In genomic region chr18:59988098-59988706, GRCh38 we compare ENCODE assay signal across 9 cellular contexts.
DNase-seq lines count a peak whose midpoint lies in the region; ATAC-seq, FAIRE-seq and TF ChIP-seq lines count a peak whose summit lies in the region.
"Had no signal": no experiment of that assay in that cellular context is flagged by ENCODE, and none has a peak within 500 bp of the region (broad histone marks: within the 10 kb centered on the region; RNA-seq: fewer than 3 reads in every experiment).

No MANE protein-coding gene starts in this region.

- H2AFZ ChIP-seq in Karpas-422 (ENCODE audit: low read length), result no peak overlapping the region
- H2AFZ ChIP-seq in K562 (ENCODE audit: low read depth, low read length), result no peak overlapping the region

- CTCF ChIA-PET in K562 (lab: Yijun Ruan, JAX; ENCODE audit: low intra/inter-chr PET ratio), result interaction anchor here (1.1 to 1.6 kb wide), 2 partner anchors 561 to 1514 kb away, joined by 3 to 8 read pairs; no protein-coding TSS in a partner anchor

- no peak overlapping the region for H3K4me3 ChIP-seq in GM12864 (ENCODE audit: low read depth, low read length)
- no peak overlapping the region for H3K4me3 ChIP-seq in Karpas-422 (ENCODE audit: low read length)
- H3K4me3 ChIP-seq in SK-N-MC, result no peak overlapping the region
- H3K4me3 ChIP-seq in K562, result no peak overlapping the region

- H4K20me1 ChIP-seq in Karpas-422 (ENCODE audit: insufficient read depth, low read depth, low read length) (no peaks in the 10 kb centered on the region), K562 (replicated peaks; ENCODE audit: control insufficient read depth, insufficient read depth, low read length) (no peaks in the 10 kb centered on the region)

- DNase-seq in A172 (ENCODE audit: low spot score) (peak; percentile 6), GM12864 (ENCODE audit: low read depth) (no peak), Karpas-422 (peak; percentile 79), SK-N-MC (ENCODE audit: low read depth, low spot score) (peak; percentile 40), K562 (ENCODE audit: extremely low read depth in 1 of 4, low spot score in 3 of 4) (peak; percentile 21 to 52 (median 22)), kidney tubule cell (ENCODE audit: low spot score) (peak; percentile 69), GDM1 (lab: John Stamatoyannopoulos, UW) (no peak)
- DNase-seq in stimulated activated CD4-positive, alpha-beta T cell treated with anti-CD3 and anti-CD28 coated beads, Interleukin-4, amount 100 ng/mL, for 48 hours (ENCODE audit: low read depth in 2 of 2), result peak; percentile 19 to 21

- no peaks in the 10 kb centered on the region for H3K9me2 ChIP-seq in Karpas-422 (replicated peaks; ENCODE audit: insufficient read depth, low read length)

- no peak overlapping the region for H3K4me2 ChIP-seq in Karpas-422 (ENCODE audit: low read depth, low read length, poor library complexity, severe bottlenecking)
- no peak overlapping the region for H3K4me2 ChIP-seq in K562 (ENCODE audit: insufficient read depth, low read length)

- H3K27me3 ChIP-seq in Karpas-422 (ENCODE audit: low read length) (no peaks in the 10 kb centered on the region), K562 (ENCODE audit: control insufficient read depth in 2 of 2, insufficient read depth in 2 of 2, low read length in 2 of 2) (no peaks in the 10 kb centered on the region)

- H3K9me1 ChIP-seq in K562 (ENCODE audit: control insufficient read depth, insufficient read depth, low read length), result no peaks in the 10 kb centered on the region

- TF ChIP-seq CTCF in GM12864 (IDR thresholded peaks at IDR 0.05; ENCODE audit: low read depth, low read length, missing control alignments) (peak; percentile 77), K562 (IDR thresholded peaks at IDR 0.05 in 2 of 3, conservative IDR thresholded peaks at IDR 0.05 in 1 of 3; ENCODE audit: insufficient read depth in 2 of 3, low read depth in 1 of 3, low read length in 3 of 3) (peak; percentile 55 to 84 (median 64); a peak in 5 of 6 replicates)

- H3K9me3 ChIP-seq in Karpas-422 (ENCODE audit: low read length), result no peaks in the 10 kb centered on the region
- no peaks in the 10 kb centered on the region for H3K9me3 ChIP-seq in SK-N-MC (ENCODE audit: low read depth, low read length)
- no peaks in the 10 kb centered on the region for H3K9me3 ChIP-seq in K562 (replicated peaks; ENCODE audit: control insufficient read depth, insufficient read depth, low read depth, low read length)

- intact Hi-C loops in K562 (cut with micrococcal nuclease), result loop anchor here (2.0 to 5.0 kb wide), 3 partner anchors 151 to 1514 kb away; no protein-coding TSS in a partner anchor

- H3K4me1 ChIP-seq in Karpas-422 (ENCODE audit: low read length), result no peaks in the 10 kb centered on the region
- no peaks in the 10 kb centered on the region for H3K4me1 ChIP-seq in K562 (replicated peaks in 1 of 2; ENCODE audit: control insufficient read depth in 2 of 2, insufficient read depth in 2 of 2, low read length in 2 of 2)

- no peaks in the 10 kb centered on the region for H3K79me2 ChIP-seq in Karpas-422 (ENCODE audit: low read length)
- H3K79me2 ChIP-seq in K562 (ENCODE audit: control insufficient read depth, insufficient read depth, low read length), result no peaks in the 10 kb centered on the region

- ATAC-seq in K562, result 0 out of 3 replicates have a peak, but pooled peaks have one; percentile 52
- ATAC-seq: left colon had no signal

- POLR2A ChIA-PET in K562 (lab: Yijun Ruan, JAX), result no interaction called here

- no peak overlapping the region for H3K27ac ChIP-seq in Karpas-422 (ENCODE audit: low read length)
- no peak overlapping the region for H3K27ac ChIP-seq in SK-N-MC
- H3K27ac ChIP-seq in K562 (ENCODE audit: extremely low read depth, low read depth, low read length), result no peak overlapping the region

- no peaks in the 10 kb centered on the region for H3K36me3 ChIP-seq in Karpas-422 (ENCODE audit: insufficient read depth, low read length)
- H3K36me3 ChIP-seq in SK-N-MC (ENCODE audit: insufficient read depth, low read length), result no peaks in the 10 kb centered on the region
- no peaks in the 10 kb centered on the region for H3K36me3 ChIP-seq in K562 (ENCODE audit: control insufficient read depth, insufficient read depth, low read length)

- 13% methylated on average over 5 of the region's 5 CpGs for WGBS in K562 (ENCODE audit: insufficient coverage, low coverage, missing lambda C conversion rate)

- peak; percentile 85 to 90 for TF ChIP-seq RAD21 in K562 (CRISPR knock-in tag; conservative IDR thresholded peaks at IDR 0.05 in 1 of 2, IDR thresholded peaks at IDR 0.05 in 1 of 2)

- TF ChIP-seq POLR2A in K562 (conservative IDR thresholded peaks at IDR 0.05), result no peak

- in situ Hi-C loops in K562 (cut with MboI), result no loop called here

- BruUV-seq in K562 (replicated peaks; lab: Mats Ljungman, UMichigan), result no TSS peak

- no peak for TF ChIP-seq EP300 in K562 (IDR thresholded peaks at IDR 0.05; ENCODE audit: low read length)

- peak; percentile 44 for FAIRE-seq in K562 (lab: Jason Lieb, UNC)

- H3K9ac ChIP-seq in Karpas-422 (ENCODE audit: low read length), result no peak overlapping the region
- no peak overlapping the region for H3K9ac ChIP-seq in SK-N-MC (ENCODE audit: insufficient read length)
- no peak overlapping the region for H3K9ac ChIP-seq in K562 (ENCODE audit: insufficient read depth in 1 of 2, low read depth in 2 of 2, low read length in 2 of 2)

TF ChIP-seq in K562, 482 proteins besides CTCF, POLR2A, EP300 and RAD21:
- TF ChIP-seq CEBPG (CRISPR knock-in tag; IDR thresholded peaks at IDR 0.05) (no peak), CEBPG (tag; conservative IDR thresholded peaks at IDR 0.05 in 1 of 2, IDR thresholded peaks at IDR 0.05 in 1 of 2) (peak in 1 of 2 experiments; percentile 64; a peak in 2 of 4 replicates), ZSCAN32 (CRISPR knock-in tag; IDR thresholded peaks at IDR 0.05) (no peak), POLR2H (tag; IDR thresholded peaks at IDR 0.05; ENCODE audit: low read depth) (0 out of 2 replicates have a peak, but pooled peaks have one; percentile 24), SMC3 (conservative IDR thresholded peaks at IDR 0.05; ENCODE audit: insufficient read depth, low read depth, low read length) (peak; percentile 65)
- TF ChIP-seq, protein P1, sequence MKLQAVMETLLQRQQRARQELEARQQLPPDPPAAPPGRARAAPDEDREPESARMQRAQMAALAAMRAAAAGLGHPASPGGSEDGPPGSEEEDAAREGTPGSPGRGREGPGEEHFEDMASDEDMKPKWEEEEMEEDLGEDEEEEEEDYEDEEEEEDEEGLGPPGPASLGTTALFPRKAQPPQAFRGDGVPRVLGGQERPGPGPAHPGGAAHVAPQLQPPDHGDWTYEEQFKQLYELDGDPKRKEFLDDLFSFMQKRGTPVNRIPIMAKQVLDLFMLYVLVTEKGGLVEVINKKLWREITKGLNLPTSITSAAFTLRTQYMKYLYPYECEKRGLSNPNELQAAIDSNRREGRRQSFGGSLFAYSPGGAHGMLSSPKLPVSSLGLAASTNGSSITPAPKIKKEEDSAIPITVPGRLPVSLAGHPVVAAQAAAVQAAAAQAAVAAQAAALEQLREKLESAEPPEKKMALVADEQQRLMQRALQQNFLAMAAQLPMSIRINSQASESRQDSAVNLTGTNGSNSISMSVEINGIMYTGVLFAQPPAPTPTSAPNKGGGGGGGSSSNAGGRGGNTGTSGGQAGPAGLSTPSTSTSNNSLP (IDR thresholded peaks at IDR 0.05; ENCODE audit: borderline replicate concordance, low read depth, low read length), result 0 out of 2 replicates have a peak, but pooled peaks have one; percentile 32
- TF ChIP-seq, protein P2, sequence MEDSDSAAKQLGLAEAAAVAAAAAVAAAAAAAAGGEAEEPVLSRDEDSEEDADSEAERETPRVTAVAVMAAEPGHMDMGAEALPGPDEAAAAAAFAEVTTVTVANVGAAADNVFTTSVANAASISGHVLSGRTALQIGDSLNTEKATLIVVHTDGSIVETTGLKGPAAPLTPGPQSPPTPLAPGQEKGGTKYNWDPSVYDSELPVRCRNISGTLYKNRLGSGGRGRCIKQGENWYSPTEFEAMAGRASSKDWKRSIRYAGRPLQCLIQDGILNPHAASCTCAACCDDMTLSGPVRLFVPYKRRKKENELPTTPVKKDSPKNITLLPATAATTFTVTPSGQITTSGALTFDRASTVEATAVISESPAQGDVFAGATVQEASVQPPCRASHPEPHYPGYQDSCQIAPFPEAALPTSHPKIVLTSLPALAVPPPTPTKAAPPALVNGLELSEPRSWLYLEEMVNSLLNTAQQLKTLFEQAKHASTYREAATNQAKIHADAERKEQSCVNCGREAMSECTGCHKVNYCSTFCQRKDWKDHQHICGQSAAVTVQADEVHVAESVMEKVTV (CRISPR knock-in tag; IDR thresholded peaks at IDR 0.05), result peak; percentile 67

Comparison
In these comparisons a context has a peak if more than half of its experiments do, and no peak if none do; other contexts are left out.
1. DNase-seq: peak in A172 (single experiment), Karpas-422 (single experiment), SK-N-MC (single experiment), K562 (4 of 4), kidney tubule cell (single experiment) and stimulated activated CD4-positive, alpha-beta T cell treated with anti-CD3 and anti-CD28 coated beads, Interleukin-4, amount 100 ng/mL, for 48 hours (2 of 2); none in GM12864 (single experiment) and GDM1 (single experiment).